Comparison of ENCODE assay signal across 28 cellular contexts in the genomic region with DNA sequence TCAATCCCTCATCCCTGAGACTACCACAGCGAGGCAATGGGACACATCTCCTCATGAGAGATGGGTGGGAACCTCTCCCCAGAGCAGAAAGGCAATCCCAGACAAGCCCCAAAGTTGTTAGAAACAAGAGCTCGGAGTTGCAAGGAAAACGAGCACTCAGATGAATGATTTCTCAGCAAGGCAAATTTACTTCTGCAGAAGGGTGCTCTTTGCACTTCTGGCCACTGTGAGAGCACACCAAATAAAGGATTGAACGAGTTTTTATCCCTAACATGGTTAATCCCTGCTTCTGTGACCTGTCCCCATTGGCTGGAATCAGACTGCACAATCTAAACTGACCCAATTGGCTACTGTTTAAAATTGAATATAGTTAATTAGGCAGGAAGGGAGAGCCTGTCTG.
"Had no signal": no experiment of that assay in that cellular context is flagged by ENCODE, and none has a peak within 500 bp of the region (broad histone marks: within the 10 kb centered on the region; RNA-seq: fewer than 3 reads in every experiment).

No MANE protein-coding gene starts in this region.

- H3K9me3 ChIP-seq: colonic mucosa, ovary, psoas muscle, testis had no signal

- H3K4me3 ChIP-seq: colonic mucosa, esophagus muscularis mucosa, heart right ventricle, left lung, ovary, psoas muscle, skin epidermis, spleen, testis, tibial artery had no signal

- FAIRE-seq: endothelial cell of umbilical vein, islet of Langerhans had no signal

- H3K27me3 ChIP-seq: colonic mucosa, esophagus muscularis mucosa, foreskin keratinocyte, heart right ventricle, left lung, ovary, spleen, testis, tibial artery had no signal

- ATAC-seq: foreskin keratinocyte; heart right ventricle; left cardiac atrium; left lung; naive thymus-derived CD8-positive, alpha-beta T cell; psoas muscle; right cardiac atrium; stimulated activated memory B cell treated with anti-CD40 and anti-IgM and Interleukin-4, amounts not matched to agents 10 μg/mL and 1 μg/mL and 100 μg/mL, for 72 hours; stimulated activated naive CD8-positive, alpha-beta T cell treated with anti-CD3 and anti-CD28 coated beads, Interleukin-15, Interleukin-2, amounts not matched to agents 100 U/mL and 50 U/mL, for 24 hours had no signal

- H3K27ac ChIP-seq: colonic mucosa, esophagus muscularis mucosa, foreskin keratinocyte, heart right ventricle, left lung, ovary, psoas muscle, skin epidermis, spleen, testis, tibial artery had no signal

- H3K4me1 ChIP-seq: colonic mucosa, esophagus muscularis mucosa, foreskin keratinocyte, heart right ventricle, left lung, psoas muscle, spleen, testis, tibial artery had no signal

- DNase-seq: colonic mucosa; dermis blood vessel endothelial cell; effector memory CD4-positive, alpha-beta T cell; foreskin keratinocyte; glutamatergic neuron; heart right ventricle; hippocampal formation; left cardiac atrium; left lung; mammary epithelial cell; naive thymus-derived CD8-positive, alpha-beta T cell; nephron progenitor cell; occipital lobe; ovary; posterior cingulate gyrus; psoas muscle; right cardiac atrium; spleen; stimulated activated CD4-positive, alpha-beta T cell treated with anti-CD3 and anti-CD28 coated beads, Interleukin-4, amount 100 ng/mL, for 4 hours; stimulated activated naive CD8-positive, alpha-beta T cell treated with anti-CD3 and anti-CD28 coated beads, Interleukin-15, Interleukin-2, amounts not matched to agents 100 U/mL and 50 U/mL, for 24 hours; substantia nigra; testis; tibial artery had no signal

- H3K36me3 ChIP-seq: colonic mucosa, esophagus muscularis mucosa, heart right ventricle, left lung, ovary, spleen, tibial artery had no signal
